Comparison of ENCODE assay signal across 18 cellular contexts in the genomic region with DNA sequence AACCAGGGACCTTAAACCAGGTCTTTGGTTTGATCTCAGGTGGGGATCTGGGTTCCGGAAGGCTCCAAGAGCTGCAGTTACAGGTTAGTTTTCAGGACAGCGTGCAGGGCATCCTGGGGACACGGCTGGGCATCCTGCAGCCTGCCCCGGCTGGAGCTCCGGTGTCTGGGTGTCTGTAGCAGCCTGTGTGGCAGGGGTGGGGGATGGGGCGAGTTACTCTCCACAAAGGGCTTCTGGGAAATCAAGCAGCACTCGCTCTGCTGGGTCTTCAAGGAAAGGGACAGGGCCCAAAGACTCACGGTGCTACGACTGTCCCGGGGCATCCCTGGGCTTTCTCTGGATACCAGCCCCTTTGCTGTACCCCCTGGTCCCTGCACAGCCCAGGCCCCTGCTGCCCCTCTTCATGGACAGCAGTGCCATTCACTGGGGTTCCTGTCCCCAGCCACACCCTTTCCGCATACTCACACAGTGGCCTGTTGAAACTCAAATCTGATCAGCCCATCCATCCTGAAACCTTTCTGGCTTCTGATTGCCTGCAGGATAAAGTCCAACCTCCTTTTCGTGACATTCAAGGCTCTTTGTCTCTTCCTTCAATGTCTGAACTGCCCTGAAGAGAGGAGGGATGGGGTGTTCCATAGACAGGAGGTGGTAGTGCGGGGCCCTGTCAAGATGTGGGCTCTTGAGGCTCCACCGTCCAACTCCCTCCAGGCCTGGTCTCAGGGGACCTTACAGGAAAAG.
"Had no signal": no experiment of that assay in that cellular context is flagged by ENCODE, and none has a peak within 500 bp of the region (broad histone marks: within the 10 kb centered on the region; RNA-seq: fewer than 3 reads in every experiment).

No MANE protein-coding gene starts in this region.

- H3K36me3 Mint-ChIP-seq: activated naive CD4-positive, alpha-beta T cell treated with anti-CD3 and anti-CD28 coated beads, Interleukin-2, amount 50 U/mL, for 24 hours; memory B cell; natural killer cell treated with Interleukin-12 subunit alpha and Interleukin-12 subunit beta and Interleukin-15 and Interleukin-18, amount 100 ng/mL, for 72 hours had no signal

- H3K27ac Mint-ChIP-seq: activated CD4-positive, alpha-beta memory T cell treated with anti-CD3 and anti-CD28 coated beads, Interleukin-2, amount 10 ng/mL, durations not matched to agents 7 days and 5 days; activated CD4-positive, alpha-beta T cell treated with anti-CD3 and anti-CD28 coated beads for 36 hours; memory B cell; natural killer cell treated with Interleukin-12 subunit alpha and Interleukin-12 subunit beta and Interleukin-15 and Interleukin-18, amount 100 ng/mL, for 72 hours; T-helper 2 cell treated with Interferon-gamma antibody and Interleukin-4, amounts not matched to agents 5 μg/mL and 100 μg/mL, for 36 hours had no signal

- DNase-seq: activated CD4-positive, alpha-beta memory T cell treated with anti-CD3 and anti-CD28 coated beads, Interleukin-2, amount 10 ng/mL, durations not matched to agents 7 days and 5 days; activated CD4-positive, alpha-beta T cell treated with anti-CD3 and anti-CD28 coated beads for 36 hours; activated effector memory CD4-positive, alpha-beta T cell treated with anti-CD3 and anti-CD28 coated beads, Interleukin-2, amount 50 U/mL, for 16 hours; activated T-cell treated with anti-CD3 and anti-CD28 coated beads, Interleukin-2, amount 50 U/mL, for 48 hours; adrenal gland; dorsolateral prefrontal cortex; erythroblast; kidney; left ventricle myocardium superior; stimulated activated CD4-positive, alpha-beta T cell treated with anti-CD3 and anti-CD28 coated beads, Interleukin-12 subunit alpha, Interleukin-12 subunit beta, amount 100 ng/mL, for 4 hours; stimulated activated CD4-positive, alpha-beta T cell treated with anti-CD3 and anti-CD28 coated beads, Interleukin-2, amount 100 ng/mL, for 24 hours; uterus had no signal

- H3K27me3 ChIP-seq: adrenal gland, dorsolateral prefrontal cortex, hepatocyte, uterus had no signal

- H3K4me3 Mint-ChIP-seq: activated CD4-positive, alpha-beta memory T cell treated with anti-CD3 and anti-CD28 coated beads, Interleukin-2, amount 10 ng/mL, durations not matched to agents 7 days and 5 days; activated CD4-positive, alpha-beta T cell treated with anti-CD3 and anti-CD28 coated beads for 36 hours; activated naive CD4-positive, alpha-beta T cell treated with anti-CD3 and anti-CD28 coated beads, Interleukin-2, amount 50 U/mL, for 24 hours; memory B cell; natural killer cell treated with Interleukin-12 subunit alpha and Interleukin-12 subunit beta and Interleukin-15 and Interleukin-18, amount 100 ng/mL, for 72 hours; T-helper 2 cell treated with Interferon-gamma antibody and Interleukin-4, amounts not matched to agents 5 μg/mL and 100 μg/mL, for 36 hours had no signal

- H3K27ac ChIP-seq: adrenal gland, dorsolateral prefrontal cortex, hepatocyte, uterus, VCaP had no signal

- H3K4me3 ChIP-seq: adrenal gland, dorsolateral prefrontal cortex, hepatocyte, uterus had no signal

- H3K27me3 Mint-ChIP-seq: activated CD4-positive, alpha-beta memory T cell treated with anti-CD3 and anti-CD28 coated beads, Interleukin-2, amount 10 ng/mL, durations not matched to agents 7 days and 5 days; activated CD4-positive, alpha-beta T cell treated with anti-CD3 and anti-CD28 coated beads for 36 hours; activated naive CD4-positive, alpha-beta T cell treated with anti-CD3 and anti-CD28 coated beads, Interleukin-2, amount 50 U/mL, for 24 hours; natural killer cell treated with Interleukin-12 subunit alpha and Interleukin-12 subunit beta and Interleukin-15 and Interleukin-18, amount 100 ng/mL, for 72 hours had no signal

- H3K9me3 Mint-ChIP-seq: activated CD4-positive, alpha-beta memory T cell treated with anti-CD3 and anti-CD28 coated beads, Interleukin-2, amount 10 ng/mL, durations not matched to agents 7 days and 5 days; activated naive CD4-positive, alpha-beta T cell treated with anti-CD3 and anti-CD28 coated beads, Interleukin-2, amount 50 U/mL, for 24 hours; memory B cell; natural killer cell treated with Interleukin-12 subunit alpha and Interleukin-12 subunit beta and Interleukin-15 and Interleukin-18, amount 100 ng/mL, for 72 hours; T-helper 2 cell treated with Interferon-gamma antibody and Interleukin-4, amounts not matched to agents 5 μg/mL and 100 μg/mL, for 36 hours had no signal

- ATAC-seq: activated CD4-positive, alpha-beta T cell treated with anti-CD3 and anti-CD28 coated beads for 36 hours; left ventricle myocardium superior; natural killer cell treated with Interleukin-12 subunit alpha and Interleukin-12 subunit beta and Interleukin-15 and Interleukin-18, amount 100 ng/mL, for 72 hours had no signal

- H3K9me3 ChIP-seq: adrenal gland, uterus had no signal

- H3K36me3 ChIP-seq: adrenal gland, uterus had no signal
